ENCODE assay signal across 8 cellular contexts in the genomic region with DNA sequence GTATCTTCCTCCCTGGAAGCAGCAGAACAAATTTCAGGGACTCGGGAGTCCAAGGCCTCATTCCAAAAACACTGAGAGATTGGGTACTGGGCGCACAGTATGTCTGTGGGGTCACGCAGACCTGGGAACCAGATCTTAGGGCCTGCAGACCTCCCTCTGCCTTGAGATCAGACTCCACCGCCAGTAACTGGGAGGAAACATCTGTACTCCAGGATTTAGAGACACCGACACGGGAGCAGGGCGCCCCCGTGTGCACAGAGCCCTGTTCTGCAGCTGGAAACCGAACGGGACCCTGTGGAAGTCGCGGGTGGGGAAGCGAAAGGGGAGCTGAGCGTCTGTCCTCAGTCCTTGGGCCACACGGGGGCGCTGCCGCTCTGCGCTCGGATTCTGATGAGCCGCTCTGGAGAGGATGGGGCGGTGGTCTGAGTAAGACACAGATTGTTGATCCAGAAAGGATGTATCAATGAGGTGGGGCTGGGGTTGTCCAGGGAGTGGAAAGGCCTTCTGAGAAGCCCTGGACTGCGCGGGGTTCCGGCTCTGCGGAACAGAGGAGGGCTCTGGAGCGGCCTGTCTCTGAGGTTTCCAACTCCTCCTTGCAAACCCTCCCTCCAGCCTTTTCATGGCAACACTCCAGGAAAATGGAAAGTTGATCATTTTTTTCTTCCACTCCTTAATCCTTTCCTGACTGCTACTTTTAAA. TPM values are rescaled to one million over a fixed set of nuclear protein-coding genes. Genes with fewer than 3 reads are reported as not detected.
DNase-seq lines count a peak whose midpoint lies in the region; ATAC-seq and TF ChIP-seq lines count a peak whose summit lies in the region.
"Not testable (repeated sequence)": the region's sequence is repeated elsewhere in the genome, so short reads cannot be mapped to it uniquely, and the experiment has no call there.

No MANE protein-coding gene starts in this region.

- H3K9me3 Mint-ChIP-seq in activated T-helper 1 cell treated with anti-CD3 and anti-CD28 coated beads, Interleukin-12 subunit alpha, Interleukin-12 subunit beta, Interleukin-2, Interleukin-4 antibody, amounts not matched to agents 30 ng/mL and 10 ng/mL and 1 ng/mL, durations not matched to agents 14 hours and 24 hours and 36 hours: not testable (repeated sequence)

- H2AFZ ChIP-seq in SK-N-SH (ENCODE audit: low read depth): not testable (repeated sequence)

- H3K9me3 ChIP-seq in SK-N-SH: not testable (repeated sequence)

- not testable (repeated sequence) for H3F3A ChIP-seq in SK-N-SH (replicated peaks; ENCODE audit: insufficient read depth)

- not testable (repeated sequence) for H3K27ac ChIP-seq in SK-N-SH (ENCODE audit: low read depth in 2 of 2, low read length in 1 of 2)

- 7% methylated on average over 16 of the region's 26 CpGs for WGBS in SK-N-SH (ENCODE audit: low lambda C conversion rate)

- POLR2A ChIA-PET in SK-N-SH (lab: Yijun Ruan, JAX): not testable (repeated sequence)

- peak overlapping the region; percentile 25 for H3K4me3 Mint-ChIP-seq in activated T-helper 1 cell treated with anti-CD3 and anti-CD28 coated beads, Interleukin-12 subunit alpha, Interleukin-12 subunit beta, Interleukin-2, Interleukin-4 antibody, amounts not matched to agents 30 ng/mL and 10 ng/mL and 1 ng/mL, durations not matched to agents 14 hours and 24 hours and 36 hours

- peak overlapping the region; percentile 21 to 37; a peak in 3 of 4 replicates for H3K4me3 ChIP-seq in SK-N-SH (ENCODE audit: low read depth in 2 of 2, low read length in 1 of 2)
- H3K4me3 ChIP-seq in epithelial cell of esophagus (ENCODE audit: low read length): not testable (repeated sequence)

- CTCF ChIA-PET in SK-N-SH (lab: Yijun Ruan, JAX): interaction anchor here (0.6 to 4.3 kb wide), 37 partner anchors 9 to 1867 kb away, joined by 3 to 50 read pairs (median 4); no protein-coding TSS in a partner anchor

- not testable (repeated sequence) for TF ChIP-seq EP300 in SK-N-SH (IDR thresholded peaks at IDR 0.05; ENCODE audit: borderline replicate concordance in 1 of 2, low read depth in 1 of 2, low read length in 1 of 2)

- H3K27ac Mint-ChIP-seq in activated T-helper 1 cell treated with anti-CD3 and anti-CD28 coated beads, Interleukin-12 subunit alpha, Interleukin-12 subunit beta, Interleukin-2, Interleukin-4 antibody, amounts not matched to agents 30 ng/mL and 10 ng/mL and 1 ng/mL, durations not matched to agents 14 hours and 24 hours and 36 hours: not testable (repeated sequence)

- H3K4me2 ChIP-seq in SK-N-SH: 0 out of 2 replicates have a peak overlapping the region, but pooled peaks have one; percentile 42

- H4K20me1 ChIP-seq in SK-N-SH (ENCODE audit: insufficient read depth): not testable (repeated sequence)

- not testable (repeated sequence) for H3K79me2 ChIP-seq in SK-N-SH (ENCODE audit: insufficient read depth)

- TF ChIP-seq CTCF in SK-N-SH (IDR thresholded peaks at IDR 0.05) (peak; percentile 94), epithelial cell of esophagus (IDR thresholded peaks at IDR 0.05; ENCODE audit: insufficient read depth, low read depth, low read length, missing control alignments) (peak; percentile 61)

- peak; percentile 45 for ATAC-seq in GM19351 (IDR thresholded peaks at IDR 0.05; ENCODE audit: unreplicated experiment)

- intact Hi-C loops in activated T-helper 1 cell treated with anti-CD3 and anti-CD28 coated beads, Interleukin-12 subunit alpha, Interleukin-12 subunit beta, Interleukin-2, Interleukin-4 antibody, amounts not matched to agents 30 ng/mL and 10 ng/mL and 1 ng/mL, durations not matched to agents 14 hours and 24 hours and 36 hours (cut with micrococcal nuclease): loop anchor here (1.0 to 5.0 kb wide), 4 partner anchors 13 to 351 kb away; no protein-coding TSS in a partner anchor

- H3K4me1 ChIP-seq in SK-N-SH (ENCODE audit: control insufficient read depth in 1 of 2, insufficient read depth in 2 of 2, low read depth in 1 of 2, low read length in 1 of 2): not testable (repeated sequence)

- H3K9ac ChIP-seq in SK-N-SH: not testable (repeated sequence)

- peaks cover 89% of the 10 kb centered on the region for H3K27me3 ChIP-seq in SK-N-SH (ENCODE audit: insufficient read depth)

- peak; percentile 61 for TF ChIP-seq RAD21 in SK-N-SH (IDR thresholded peaks at IDR 0.05; ENCODE audit: low read length)

- peak; percentile 96 for DNase-seq in AG20443 (ENCODE audit: low spot score)
- peak; percentile 2 for DNase-seq in NCI-H1436 treated with DMSO at 0.1 percent for 48 hours (lab: John Stamatoyannopoulos, UW)
- DNase-seq in SK-N-SH: peak; percentile 93
- peak; percentile 77 for DNase-seq in activated T-helper 1 cell treated with anti-CD3 and anti-CD28 coated beads, Interleukin-12 subunit alpha, Interleukin-12 subunit beta, Interleukin-2, Interleukin-4 antibody, amounts not matched to agents 30 ng/mL and 10 ng/mL and 1 ng/mL, durations not matched to agents 14 hours and 24 hours and 36 hours (ENCODE audit: low spot score)
- peak; percentile 65 for DNase-seq in epithelial cell of esophagus (ENCODE audit: low read depth)
- peak; percentile 84 for DNase-seq in medulla oblongata (ENCODE audit: extremely low spot score)
- peak; percentile 92 to 94 for DNase-seq in stimulated activated CD4-positive, alpha-beta T cell treated with anti-CD3 and anti-CD28 coated beads, Interleukin-2, amount 100 ng/mL, for 48 hours

- H3K27me3 Mint-ChIP-seq in activated T-helper 1 cell treated with anti-CD3 and anti-CD28 coated beads, Interleukin-12 subunit alpha, Interleukin-12 subunit beta, Interleukin-2, Interleukin-4 antibody, amounts not matched to agents 30 ng/mL and 10 ng/mL and 1 ng/mL, durations not matched to agents 14 hours and 24 hours and 36 hours (ENCODE audit: insufficient read depth): peaks cover 80% of the 10 kb centered on the region

- H3K36me3 Mint-ChIP-seq in activated T-helper 1 cell treated with anti-CD3 and anti-CD28 coated beads, Interleukin-12 subunit alpha, Interleukin-12 subunit beta, Interleukin-2, Interleukin-4 antibody, amounts not matched to agents 30 ng/mL and 10 ng/mL and 1 ng/mL, durations not matched to agents 14 hours and 24 hours and 36 hours (ENCODE audit: low read depth): not testable (repeated sequence)

- not testable (repeated sequence) for H3K36me3 ChIP-seq in SK-N-SH (replicated peaks in 1 of 2; ENCODE audit: control insufficient read depth in 1 of 2, insufficient read depth in 2 of 2, low read length in 1 of 2)

- not testable (repeated sequence) for H3K9me2 ChIP-seq in SK-N-SH

- peaks cover 24% of the 10 kb centered on the region for H3K4me1 Mint-ChIP-seq in activated T-helper 1 cell treated with anti-CD3 and anti-CD28 coated beads, Interleukin-12 subunit alpha, Interleukin-12 subunit beta, Interleukin-2, Interleukin-4 antibody, amounts not matched to agents 30 ng/mL and 10 ng/mL and 1 ng/mL, durations not matched to agents 14 hours and 24 hours and 36 hours (ENCODE audit: low read depth)

TF ChIP-seq in SK-N-SH, 30 proteins besides CTCF, POLR2A, EP300 and RAD21:
- peak; percentile 44; the same call in 1 of the 2 replicates for TF ChIP-seq TCF12 (IDR thresholded peaks at IDR 0.05)
- peak; percentile 40 for TF ChIP-seq SMC3 (IDR thresholded peaks at IDR 0.05; ENCODE audit: low read depth, low read length)
- TF ChIP-seq, protein P1, sequence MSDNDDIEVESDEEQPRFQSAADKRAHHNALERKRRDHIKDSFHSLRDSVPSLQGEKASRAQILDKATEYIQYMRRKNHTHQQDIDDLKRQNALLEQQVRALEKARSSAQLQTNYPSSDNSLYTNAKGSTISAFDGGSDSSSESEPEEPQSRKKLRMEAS (IDR thresholded peaks at IDR 0.05; ENCODE audit: low read depth): 0 out of 2 replicates have a peak, but pooled peaks have one; percentile 25

RNA-seq across cellular contexts. Expression of a gene that starts 35.7 kb away (rescaled TPM):
- 90.9 and 99.7 TPM in 2 replicates for polyA plus RNA-seq in SK-N-SH (2012; rRNA removed)
- polyA plus RNA-seq in SK-N-SH (2012; cell fraction: cytosol; rRNA removed): 67.6 and 75.1 TPM in 2 replicates
- polyA plus RNA-seq in SK-N-SH (2012; cell fraction: nucleus; rRNA removed): 86.7 and 92.9 TPM in 2 replicates
- 476 and 483 TPM in 2 replicates for total RNA-seq in activated T-helper 1 cell treated with anti-CD3 and anti-CD28 coated beads, Interleukin-12 subunit alpha, Interleukin-12 subunit beta, Interleukin-2, Interleukin-4 antibody, amounts not matched to agents 30 ng/mL and 10 ng/mL and 1 ng/mL, durations not matched to agents 14 hours and 24 hours and 36 hours

Comparison
In these comparisons a context has a peak if more than half of its experiments do, and no peak if none do; other contexts are left out.
1. DNase-seq: peak in every context shown above with its lines; median percentile 96 in AG20443; 93 in SK-N-SH; 93 in stimulated activated CD4-positive, alpha-beta T cell treated with anti-CD3 and anti-CD28 coated beads, Interleukin-2, amount 100 ng/mL, for 48 hours; 84 in medulla oblongata; 77 in activated T-helper 1 cell treated with anti-CD3 and anti-CD28 coated beads, Interleukin-12 subunit alpha, Interleukin-12 subunit beta, Interleukin-2, Interleukin-4 antibody, amounts not matched to agents 30 ng/mL and 10 ng/mL and 1 ng/mL, durations not matched to agents 14 hours and 24 hours and 36 hours; 65 in epithelial cell of esophagus; 2 in NCI-H1436 treated with DMSO at 0.1 percent for 48 hours.